Comparison of ENCODE assay signal across 26 cellular contexts in the genomic region with DNA sequence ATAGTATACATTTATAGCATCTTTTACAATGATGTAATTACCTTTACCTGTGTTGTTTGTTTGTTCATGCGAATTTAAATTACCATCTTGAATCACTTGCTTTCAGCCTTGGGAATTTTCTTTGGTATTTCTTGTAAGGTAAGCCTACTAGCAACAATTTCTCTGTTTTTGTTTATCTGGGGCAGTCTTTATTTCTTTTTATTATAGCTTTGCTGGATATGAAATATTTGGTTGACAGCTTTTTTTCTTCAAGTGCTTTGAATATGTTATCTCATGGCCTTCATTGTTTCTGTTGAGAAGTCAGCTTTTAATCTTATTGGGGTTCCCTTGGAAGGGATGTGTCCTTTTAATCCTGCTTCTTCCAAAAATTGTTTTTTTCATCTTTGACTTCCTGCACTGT.
DNase-seq lines count a peak whose midpoint lies in the region; TF ChIP-seq lines count a peak whose summit lies in the region.
"Had no signal": no experiment of that assay in that cellular context is flagged by ENCODE, and none has a peak within 500 bp of the region (broad histone marks: within the 10 kb centered on the region; RNA-seq: fewer than 3 reads in every experiment).

No MANE protein-coding gene starts in this region.

- no peak overlapping the region for H3K4me3 ChIP-seq in HEK293 (ENCODE audit: low read depth, low read length)
- H3K4me3 ChIP-seq: A549; BLaER1; BLaER1 treated with 17β-estradiol and CSF1 and Interleukin-3, amounts not matched to agents 10 nM and 100 nM had no signal

- no peaks in the 10 kb centered on the region for H3K36me3 ChIP-seq in HEK293 (ENCODE audit: control insufficient read depth in 2 of 2, insufficient read depth in 1 of 2, low read length in 2 of 2)
- H3K36me3 ChIP-seq: BE2C; BLaER1; BLaER1 treated with 17β-estradiol and CSF1 and Interleukin-3, amounts not matched to agents 10 nM and 100 nM had no signal

- H3K9me3 ChIP-seq in HEK293 (ENCODE audit: control insufficient read depth, insufficient read depth, low read depth, low read length) = no peaks in the 10 kb centered on the region; the same call in 1 of the 2 replicates
- H3K9me3 ChIP-seq: A549, BE2C, Caco-2 had no signal

- H3K27ac ChIP-seq in HEK293 (ENCODE audit: extremely low read depth, low read depth, low read length) = no peak overlapping the region
- H3K27ac ChIP-seq: 22Rv1; A549; BLaER1; BLaER1 treated with 17β-estradiol and CSF1 and Interleukin-3, amounts not matched to agents 10 nM and 100 nM; C4-2B had no signal

- no peak for DNase-seq in DMS79 treated with DMSO at 0.1 percent for 48 hours (lab: John Stamatoyannopoulos, UW)
- DNase-seq: 8988T; ACHN; AML-193; BE2C; C1 segment of cervical spinal cord; Caco-2; Calu3; CD4-positive, alpha-beta memory T cell; CD4-positive, alpha-beta T cell; CD4-positive, CD25-positive, alpha-beta regulatory T cell; CD8-positive, alpha-beta memory T cell; CD8-positive, alpha-beta T cell; COR-L47; DMS 273 treated with DMSO at 0.1 percent for 48 hours; DMS153; DMS53; DMS79; DND-41; EL had no signal

- POLR2A ChIA-PET in HEK293 (lab: Yijun Ruan, JAX) = no interaction called here

- no peak for TF ChIP-seq CTCF in HEK293 (tag by site-specific recombination; IDR thresholded peaks at IDR 0.05)

- H3K4me1 ChIP-seq in HEK293 (ENCODE audit: control insufficient read depth, insufficient read depth, low read length) = no peaks in the 10 kb centered on the region
- H3K4me1 ChIP-seq: A549; BE2C; BLaER1; BLaER1 treated with 17β-estradiol and CSF1 and Interleukin-3, amounts not matched to agents 10 nM and 100 nM; Caco-2 had no signal

- CTCF ChIA-PET in HEK293 (lab: Yijun Ruan, JAX) = interaction anchor here (0.6 to 0.7 kb wide), 4 partner anchors 9 to 1209 kb away, joined by 3 read pairs; no protein-coding TSS in a partner anchor

TF ChIP-seq in HEK293, 187 proteins besides CTCF, POLR2A, EP300 and RAD21:
- TF ChIP-seq ZNF19 (tag by site-specific recombination; IDR thresholded peaks at IDR 0.05; ENCODE audit: low read depth) (no peak), ZNF677 (tag by site-specific recombination; IDR thresholded peaks at IDR 0.05) (peak; percentile 34; the same call in 1 of the 2 replicates), ZNF521 (tag by site-specific recombination; IDR thresholded peaks at IDR 0.05) (no peak), ZNF174 (tag by site-specific recombination; IDR thresholded peaks at IDR 0.05) (no peak), SETDB1 (IDR thresholded peaks at IDR 0.05; ENCODE audit: insufficient read length, low read length) (peak; percentile 90), ZNF214 (tag by site-specific recombination; IDR thresholded peaks at IDR 0.05; ENCODE audit: borderline replicate concordance) (no peak)
- TF ChIP-seq, protein P1, sequence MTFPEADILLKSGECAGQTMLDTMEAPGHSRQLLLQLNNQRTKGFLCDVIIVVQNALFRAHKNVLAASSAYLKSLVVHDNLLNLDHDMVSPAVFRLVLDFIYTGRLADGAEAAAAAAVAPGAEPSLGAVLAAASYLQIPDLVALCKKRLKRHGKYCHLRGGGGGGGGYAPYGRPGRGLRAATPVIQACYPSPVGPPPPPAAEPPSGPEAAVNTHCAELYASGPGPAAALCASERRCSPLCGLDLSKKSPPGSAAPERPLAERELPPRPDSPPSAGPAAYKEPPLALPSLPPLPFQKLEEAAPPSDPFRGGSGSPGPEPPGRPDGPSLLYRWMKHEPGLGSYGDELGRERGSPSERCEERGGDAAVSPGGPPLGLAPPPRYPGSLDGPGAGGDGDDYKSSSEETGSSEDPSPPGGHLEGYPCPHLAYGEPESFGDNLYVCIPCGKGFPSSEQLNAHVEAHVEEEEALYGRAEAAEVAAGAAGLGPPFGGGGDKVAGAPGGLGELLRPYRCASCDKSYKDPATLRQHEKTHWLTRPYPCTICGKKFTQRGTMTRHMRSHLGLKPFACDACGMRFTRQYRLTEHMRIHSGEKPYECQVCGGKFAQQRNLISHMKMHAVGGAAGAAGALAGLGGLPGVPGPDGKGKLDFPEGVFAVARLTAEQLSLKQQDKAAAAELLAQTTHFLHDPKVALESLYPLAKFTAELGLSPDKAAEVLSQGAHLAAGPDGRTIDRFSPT (tag by site-specific recombination; IDR thresholded peaks at IDR 0.05) = no peak
